ENCODE assay signal across 21 cellular contexts in the genomic region with DNA sequence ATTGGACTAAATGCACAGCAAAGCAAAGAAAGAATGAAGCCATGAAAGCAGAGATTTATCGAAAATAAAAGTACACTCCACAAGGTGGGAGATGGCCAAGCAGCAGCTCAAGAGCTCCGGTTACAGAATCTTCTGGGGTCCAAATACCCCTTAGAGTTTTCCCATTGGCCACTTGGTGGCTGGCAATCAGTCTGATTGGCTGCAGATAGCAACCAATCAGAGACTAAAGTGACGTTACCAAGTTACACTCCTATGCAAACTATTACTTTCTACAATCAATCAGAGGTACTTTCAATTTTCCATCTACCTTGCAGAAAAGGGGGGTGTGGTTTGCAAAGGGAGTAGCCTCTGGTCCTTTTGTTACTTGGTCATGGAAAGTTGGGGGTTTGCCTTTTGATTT. TPM values are rescaled to one million over a fixed set of nuclear protein-coding genes. Genes with fewer than 3 reads are reported as not detected.
DNase-seq lines count a peak whose midpoint lies in the region; ATAC-seq and TF ChIP-seq lines count a peak whose summit lies in the region.
"Had no signal": no experiment of that assay in that cellular context is flagged by ENCODE, and none has a peak within 500 bp of the region (broad histone marks: within the 10 kb centered on the region; RNA-seq: fewer than 3 reads in every experiment).

No MANE protein-coding gene starts in this region.

- H3K4me3 ChIP-seq in GM23338 (no peak overlapping the region), Karpas-422 (ENCODE audit: low read length) (no peak overlapping the region)
- H3K4me3 ChIP-seq: A549; BLaER1 treated with 17β-estradiol and CSF1 and Interleukin-3, amounts not matched to agents 10 nM and 100 nM had no signal

- no peaks in the 10 kb centered on the region for H3K9me3 Mint-ChIP-seq in GM23338
- peaks cover 4% of the 10 kb centered on the region; the same call in 1 of the 2 replicates for H3K9me3 Mint-ChIP-seq in WTC11
- H3K9me3 Mint-ChIP-seq: CD4-positive, alpha-beta T cell had no signal

- no peaks in the 10 kb centered on the region for H3K9me3 ChIP-seq in Karpas-422 (ENCODE audit: low read length)
- H3K9me3 ChIP-seq: A549 had no signal

- no peaks in the 10 kb centered on the region for H3F3A ChIP-seq in GM23338 (replicated peaks; ENCODE audit: low read depth)

- H3K79me2 ChIP-seq in GM23338 (replicated peaks; ENCODE audit: insufficient read depth), result no peaks in the 10 kb centered on the region
- H3K79me2 ChIP-seq in Karpas-422 (ENCODE audit: low read length), result no peaks in the 10 kb centered on the region

- TF ChIP-seq CTCF in GM23338 (conservative IDR thresholded peaks at IDR 0.05; ENCODE audit: low read depth in 2 of 2) (no peak), WTC11 (IDR thresholded peaks at IDR 0.05) (no peak)

- no peak overlapping the region for H3K27ac Mint-ChIP-seq in GM23338
- no peak overlapping the region for H3K27ac Mint-ChIP-seq in WTC11
- H3K27ac Mint-ChIP-seq: CD14-positive monocyte; CD4-positive, alpha-beta T cell; CD8-positive, alpha-beta memory T cell had no signal

- CTCF ChIA-PET in WTC11 (lab: Charles Lee), result no interaction called here

- DNase-seq in GM23338 (ENCODE audit: low spot score) (no peak), Karpas-422 (peak; percentile 55), WTC11 (ENCODE audit: low spot score) (no peak), NCI-H69 (lab: John Stamatoyannopoulos, UW) (no peak)
- no peak for DNase-seq in stimulated activated CD4-positive, alpha-beta T cell treated with anti-CD3 and anti-CD28 coated beads, Interleukin-4, amount 100 ng/mL, for 24 hours
- DNase-seq: 8988T; ACHN; AML-193; BE2C; CD4-positive, alpha-beta T cell; CD8-positive, alpha-beta memory T cell; DMS 273 treated with DMSO at 0.1 percent for 48 hours; DMS53; DMS79 treated with DMSO at 0.1 percent for 48 hours; GF-D8; H7; HCEC 1CT had no signal

- no peak overlapping the region for H3K9ac ChIP-seq in Karpas-422 (ENCODE audit: low read length)
- H3K9ac ChIP-seq: BLaER1 treated with 17β-estradiol and CSF1 and Interleukin-3, amounts not matched to agents 10 nM and 100 nM had no signal

- H3K27me3 Mint-ChIP-seq in GM23338 (ENCODE audit: insufficient read depth, low read depth, poor library complexity) (peaks cover 2% of the 10 kb centered on the region), WTC11 (ENCODE audit: low read depth) (peaks cover 6% of the 10 kb centered on the region)
- H3K27me3 Mint-ChIP-seq: CD4-positive, alpha-beta T cell had no signal

- H2AFZ ChIP-seq in GM23338 (0 out of 2 replicates have a peak overlapping the region, but pooled peaks have one; percentile 5), Karpas-422 (ENCODE audit: low read length) (no peak overlapping the region)

- H3K4me3 Mint-ChIP-seq in GM23338 (no peak overlapping the region), WTC11 (no peak overlapping the region)
- H3K4me3 Mint-ChIP-seq: CD14-positive monocyte; CD4-positive, alpha-beta T cell; CD8-positive, alpha-beta memory T cell had no signal

- no peaks in the 10 kb centered on the region for H4K20me1 ChIP-seq in GM23338 (replicated peaks; ENCODE audit: insufficient read depth)
- H4K20me1 ChIP-seq in Karpas-422 (ENCODE audit: insufficient read depth, low read depth, low read length), result no peaks in the 10 kb centered on the region
- H4K20me1 ChIP-seq: BLaER1 treated with 17β-estradiol and CSF1 and Interleukin-3, amounts not matched to agents 10 nM and 100 nM had no signal

- no peak overlapping the region for H3K4me2 ChIP-seq in GM23338
- H3K4me2 ChIP-seq in Karpas-422 (ENCODE audit: low read depth, low read length, poor library complexity, severe bottlenecking), result no peak overlapping the region
- H3K4me2 ChIP-seq: A549; BLaER1 treated with 17β-estradiol and CSF1 and Interleukin-3, amounts not matched to agents 10 nM and 100 nM had no signal

- H3K27ac ChIP-seq in GM23338 (ENCODE audit: low read depth) (no peak overlapping the region), Karpas-422 (ENCODE audit: low read length) (no peak overlapping the region)
- H3K27ac ChIP-seq: A549; BLaER1 treated with 17β-estradiol and CSF1 and Interleukin-3, amounts not matched to agents 10 nM and 100 nM had no signal

- H3K4me1 ChIP-seq in GM23338 (ENCODE audit: insufficient read depth) (no peaks in the 10 kb centered on the region), Karpas-422 (ENCODE audit: low read length) (peaks cover 12% of the 10 kb centered on the region)
- H3K4me1 ChIP-seq: A549; BE2C; BLaER1 treated with 17β-estradiol and CSF1 and Interleukin-3, amounts not matched to agents 10 nM and 100 nM had no signal

- H3K4me1 Mint-ChIP-seq in GM23338, result peaks cover 2% of the 10 kb centered on the region; the same call in 2 of the 3 replicates
- peaks cover 11% of the 10 kb centered on the region for H3K4me1 Mint-ChIP-seq in WTC11
- H3K4me1 Mint-ChIP-seq: CD14-positive monocyte; CD8-positive, alpha-beta memory T cell had no signal

- no peaks in the 10 kb centered on the region for H3K9me2 ChIP-seq in GM23338 (ENCODE audit: insufficient read depth)
- no peaks in the 10 kb centered on the region for H3K9me2 ChIP-seq in Karpas-422 (replicated peaks; ENCODE audit: insufficient read depth, low read length)

- H3K27me3 ChIP-seq in GM23338 (ENCODE audit: insufficient read depth), result no peaks in the 10 kb centered on the region
- H3K27me3 ChIP-seq in Karpas-422 (ENCODE audit: low read length), result no peaks in the 10 kb centered on the region
- H3K27me3 ChIP-seq: BE2C; BLaER1 treated with 17β-estradiol and CSF1 and Interleukin-3, amounts not matched to agents 10 nM and 100 nM had no signal

- POLR2A ChIA-PET in WTC11 (lab: Charles Lee), result no interaction called here

- ATAC-seq in GM23338 (no peak), WTC11 (no peak; the same call in 1 of the 2 replicates), GM18498 (IDR thresholded peaks at IDR 0.05; ENCODE audit: unreplicated experiment) (no peak)
- ATAC-seq: A549 had no signal

- H3K36me3 Mint-ChIP-seq in GM23338 (ENCODE audit: low read depth) (no peaks in the 10 kb centered on the region), WTC11 (no peaks in the 10 kb centered on the region)
- H3K36me3 Mint-ChIP-seq: CD14-positive monocyte; CD8-positive, alpha-beta memory T cell had no signal

- H3K36me3 ChIP-seq in GM23338 (ENCODE audit: insufficient read depth) (no peaks in the 10 kb centered on the region), Karpas-422 (ENCODE audit: insufficient read depth, low read length) (no peaks in the 10 kb centered on the region)
- H3K36me3 ChIP-seq: BE2C; BLaER1 treated with 17β-estradiol and CSF1 and Interleukin-3, amounts not matched to agents 10 nM and 100 nM had no signal

TF ChIP-seq in GM23338, 12 proteins besides CTCF, POLR2A, EP300 and RAD21 (continues in another document):
- no peak for TF ChIP-seq EZH2phosphoT487 (IDR thresholded peaks at IDR 0.05; ENCODE audit: unreplicated experiment)

TF ChIP-seq in WTC11, 78 proteins besides CTCF, POLR2A, EP300 and RAD21:
- TF ChIP-seq NFYB (CRISPR knock-in tag; conservative IDR thresholded peaks at IDR 0.05; ENCODE audit: low read depth) (peak; percentile 37; the same call in 1 of the 2 replicates), FOXJ3 (CRISPR knock-in tag; IDR thresholded peaks at IDR 0.05; ENCODE audit: borderline replicate concordance) (no peak)

RNA-seq across cellular contexts. Expression of gene AUTS2, which starts 58.0 kb away (rescaled TPM):
- 57.1 and 91.0 TPM in 2 replicates for total RNA-seq in GM23338 (2014; rRNA removed; shearing (Covaris generic))
- polyA plus RNA-seq in GM23338 (2016; fragmentation: Nextera tagmentation; extraction: Ambion mirVana), result 32.0 and 36.6 TPM in 2 replicates
- 31.0 and 38.5 TPM in 2 replicates for total RNA-seq in Karpas-422 (2014; rRNA removed; shearing (Covaris generic); ENCODE audit: low replicate concordance)
- total RNA-seq in WTC11 (2021), result 49.6 to 50.8 TPM (median 50.0 TPM) in 3 replicates
